ENCODE assay signal across 26 cellular contexts in the genomic region with DNA sequence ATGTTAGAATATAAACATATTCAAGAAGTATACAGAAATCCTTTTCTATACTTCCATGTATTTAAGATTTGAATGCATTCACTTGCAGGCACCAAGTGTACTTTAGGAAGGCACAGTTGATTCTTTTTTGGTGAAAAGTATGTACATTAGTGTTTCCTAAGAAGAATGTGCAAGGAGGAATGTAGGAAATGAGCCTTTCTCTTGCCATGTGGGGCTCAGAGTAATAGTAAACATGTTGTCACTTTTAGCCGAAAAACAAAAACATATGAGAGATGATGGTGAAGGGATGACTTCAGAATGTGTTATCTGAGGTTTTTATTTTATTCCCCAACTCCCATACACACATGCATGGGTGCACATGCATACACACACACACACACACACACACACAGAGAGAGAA.
"Had no signal": no experiment of that assay in that cellular context is flagged by ENCODE, and none has a peak within 500 bp of the region (broad histone marks: within the 10 kb centered on the region; RNA-seq: fewer than 3 reads in every experiment).

No MANE protein-coding gene starts in this region.

- H3K36me3 Mint-ChIP-seq: neural progenitor cell; stimulated activated effector memory CD8-positive, alpha-beta T cell treated with anti-CD3 and anti-CD28 coated beads, Interleukin-12 subunit alpha, Interleukin-12 subunit beta, amount 100 ng/mL, for 72 hours had no signal

- H3K4me3 ChIP-seq: left lung, lower lobe of right lung, neural progenitor cell, ovary, right atrium auricular region, right lobe of liver, skin epidermis, spleen, tibial nerve, upper lobe of left lung had no signal

- H3K4me2 ChIP-seq: neural progenitor cell had no signal

- ATAC-seq: left colon; left lung; lower lobe of right lung; naive thymus-derived CD8-positive, alpha-beta T cell; right lobe of liver; stimulated activated effector memory CD8-positive, alpha-beta T cell treated with anti-CD3 and anti-CD28 coated beads, Interleukin-12 subunit alpha, Interleukin-12 subunit beta, amount 100 ng/mL, for 72 hours; stimulated activated naive CD8-positive, alpha-beta T cell treated with anti-CD3 and anti-CD28 coated beads, Interleukin-15, amount 100 ng/mL, for 72 hours had no signal

- H3K4me1 ChIP-seq: left lung, lower lobe of right lung, right atrium auricular region, right lobe of liver, spleen, tibial nerve, upper lobe of left lung had no signal

- H3K9me3 Mint-ChIP-seq: immature natural killer cell; naive thymus-derived CD8-positive, alpha-beta T cell; nephron; neural progenitor cell; stimulated activated effector memory CD8-positive, alpha-beta T cell treated with anti-CD3 and anti-CD28 coated beads, Interleukin-12 subunit alpha, Interleukin-12 subunit beta, amount 100 ng/mL, for 72 hours; stimulated activated naive CD8-positive, alpha-beta T cell treated with anti-CD3 and anti-CD28 coated beads, Interleukin-15, amount 100 ng/mL, for 72 hours had no signal

- H3K27me3 ChIP-seq: left lung, neural progenitor cell, ovary, right atrium auricular region, right lobe of liver, spleen, tibial nerve, upper lobe of left lung had no signal

- H3K4me1 Mint-ChIP-seq: immature natural killer cell; stimulated activated naive CD8-positive, alpha-beta T cell treated with anti-CD3 and anti-CD28 coated beads, Interleukin-15, amount 100 ng/mL, for 72 hours had no signal

- H2AFZ ChIP-seq: neural progenitor cell had no signal

- DNase-seq: hypothalamus; immature natural killer cell; kidney; left colon; left lung; lower lobe of right lung; mammary epithelial cell; mesenchymal stem cell; naive thymus-derived CD8-positive, alpha-beta T cell; occipital lobe; ovary; right lobe of liver; spleen; stimulated activated CD4-positive, alpha-beta T cell treated with anti-CD3 and anti-CD28 coated beads, Interleukin-4, amount 100 ng/mL, for 24 hours; stimulated activated naive CD4-positive, alpha-beta T cell; stimulated activated naive CD8-positive, alpha-beta T cell treated with anti-CD3 and anti-CD28 coated beads, Interleukin-15, amount 100 ng/mL, for 72 hours; substantia nigra; upper lobe of left lung had no signal

- H3K9ac ChIP-seq: neural progenitor cell had no signal

- H3K9me3 ChIP-seq: left lung, lower lobe of right lung, neutrophil, ovary, right atrium auricular region, right lobe of liver, spleen, upper lobe of left lung had no signal

- H3K27me3 Mint-ChIP-seq: stimulated activated naive CD8-positive, alpha-beta T cell treated with anti-CD3 and anti-CD28 coated beads, Interleukin-15, amount 100 ng/mL, for 72 hours had no signal

- H3K27ac Mint-ChIP-seq: nephron; neural progenitor cell; progenitor cell of endocrine pancreas; stimulated activated effector memory CD8-positive, alpha-beta T cell treated with anti-CD3 and anti-CD28 coated beads, Interleukin-12 subunit alpha, Interleukin-12 subunit beta, amount 100 ng/mL, for 72 hours; stimulated activated naive CD8-positive, alpha-beta T cell treated with anti-CD3 and anti-CD28 coated beads, Interleukin-15, amount 100 ng/mL, for 72 hours had no signal

- H3K4me3 Mint-ChIP-seq: immature natural killer cell; naive thymus-derived CD8-positive, alpha-beta T cell; nephron; neural progenitor cell; stimulated activated effector memory CD8-positive, alpha-beta T cell treated with anti-CD3 and anti-CD28 coated beads, Interleukin-12 subunit alpha, Interleukin-12 subunit beta, amount 100 ng/mL, for 72 hours; stimulated activated naive CD8-positive, alpha-beta T cell treated with anti-CD3 and anti-CD28 coated beads, Interleukin-15, amount 100 ng/mL, for 72 hours had no signal

- H3K27ac ChIP-seq: left lung, lower lobe of right lung, neural progenitor cell, neutrophil, ovary, right atrium auricular region, right lobe of liver, spleen, tibial nerve, upper lobe of left lung had no signal

- H3K36me3 ChIP-seq: left lung, lower lobe of right lung, neural progenitor cell, neutrophil, ovary, right atrium auricular region, right lobe of liver, spleen, tibial nerve, upper lobe of left lung had no signal
